ENCODE assay signal across 1 cellular context in the genomic region with DNA sequence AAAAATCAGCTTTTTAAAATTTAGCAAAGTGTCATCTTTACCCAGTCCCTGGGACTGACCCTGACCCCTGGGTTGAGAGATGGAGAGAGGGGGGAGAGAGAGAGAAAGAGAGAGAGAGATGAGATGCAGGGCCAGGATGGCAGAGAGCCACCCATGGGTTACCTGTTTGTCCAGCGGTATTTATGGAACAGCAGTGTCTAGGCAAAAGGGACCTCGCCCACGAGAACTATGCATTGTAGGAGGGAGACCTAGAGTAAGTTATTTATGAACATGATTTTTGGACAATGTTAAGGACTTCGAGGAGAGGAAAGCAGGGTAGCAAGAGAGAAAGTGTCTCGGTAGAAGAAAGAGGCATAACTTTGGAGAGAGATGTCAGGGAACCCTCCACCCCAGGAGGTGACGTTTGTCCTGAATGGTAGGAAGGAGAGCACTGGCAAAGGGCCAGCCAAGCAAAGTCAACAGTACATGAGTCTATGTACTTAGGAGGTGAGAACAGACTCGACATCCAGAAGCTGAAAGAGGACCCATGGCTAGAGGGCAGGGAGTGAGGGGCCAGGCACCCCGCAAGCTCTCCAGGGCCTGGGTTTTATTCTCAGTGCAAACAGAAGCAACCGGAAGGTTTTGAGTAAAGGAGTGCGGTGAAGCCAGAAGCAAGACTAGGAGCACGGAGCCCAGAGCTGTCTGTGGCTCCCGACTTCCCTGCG.
TF ChIP-seq lines count a peak whose summit lies in the region.

No MANE protein-coding gene starts in this region.

TF ChIP-seq in WTC11, 78 proteins besides CTCF, POLR2A, EP300 and RAD21 (continued from another document):
- TF ChIP-seq, protein P1, sequence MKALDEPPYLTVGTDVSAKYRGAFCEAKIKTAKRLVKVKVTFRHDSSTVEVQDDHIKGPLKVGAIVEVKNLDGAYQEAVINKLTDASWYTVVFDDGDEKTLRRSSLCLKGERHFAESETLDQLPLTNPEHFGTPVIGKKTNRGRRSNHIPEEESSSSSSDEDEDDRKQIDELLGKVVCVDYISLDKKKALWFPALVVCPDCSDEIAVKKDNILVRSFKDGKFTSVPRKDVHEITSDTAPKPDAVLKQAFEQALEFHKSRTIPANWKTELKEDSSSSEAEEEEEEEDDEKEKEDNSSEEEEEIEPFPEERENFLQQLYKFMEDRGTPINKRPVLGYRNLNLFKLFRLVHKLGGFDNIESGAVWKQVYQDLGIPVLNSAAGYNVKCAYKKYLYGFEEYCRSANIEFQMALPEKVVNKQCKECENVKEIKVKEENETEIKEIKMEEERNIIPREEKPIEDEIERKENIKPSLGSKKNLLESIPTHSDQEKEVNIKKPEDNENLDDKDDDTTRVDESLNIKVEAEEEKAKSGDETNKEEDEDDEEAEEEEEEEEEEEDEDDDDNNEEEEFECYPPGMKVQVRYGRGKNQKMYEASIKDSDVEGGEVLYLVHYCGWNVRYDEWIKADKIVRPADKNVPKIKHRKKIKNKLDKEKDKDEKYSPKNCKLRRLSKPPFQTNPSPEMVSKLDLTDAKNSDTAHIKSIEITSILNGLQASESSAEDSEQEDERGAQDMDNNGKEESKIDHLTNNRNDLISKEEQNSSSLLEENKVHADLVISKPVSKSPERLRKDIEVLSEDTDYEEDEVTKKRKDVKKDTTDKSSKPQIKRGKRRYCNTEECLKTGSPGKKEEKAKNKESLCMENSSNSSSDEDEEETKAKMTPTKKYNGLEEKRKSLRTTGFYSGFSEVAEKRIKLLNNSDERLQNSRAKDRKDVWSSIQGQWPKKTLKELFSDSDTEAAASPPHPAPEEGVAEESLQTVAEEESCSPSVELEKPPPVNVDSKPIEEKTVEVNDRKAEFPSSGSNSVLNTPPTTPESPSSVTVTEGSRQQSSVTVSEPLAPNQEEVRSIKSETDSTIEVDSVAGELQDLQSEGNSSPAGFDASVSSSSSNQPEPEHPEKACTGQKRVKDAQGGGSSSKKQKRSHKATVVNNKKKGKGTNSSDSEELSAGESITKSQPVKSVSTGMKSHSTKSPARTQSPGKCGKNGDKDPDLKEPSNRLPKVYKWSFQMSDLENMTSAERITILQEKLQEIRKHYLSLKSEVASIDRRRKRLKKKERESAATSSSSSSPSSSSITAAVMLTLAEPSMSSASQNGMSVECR (CRISPR knock-in tag; IDR thresholded peaks at IDR 0.05; ENCODE audit: borderline replicate concordance): no peak
- TF ChIP-seq, protein P2, sequence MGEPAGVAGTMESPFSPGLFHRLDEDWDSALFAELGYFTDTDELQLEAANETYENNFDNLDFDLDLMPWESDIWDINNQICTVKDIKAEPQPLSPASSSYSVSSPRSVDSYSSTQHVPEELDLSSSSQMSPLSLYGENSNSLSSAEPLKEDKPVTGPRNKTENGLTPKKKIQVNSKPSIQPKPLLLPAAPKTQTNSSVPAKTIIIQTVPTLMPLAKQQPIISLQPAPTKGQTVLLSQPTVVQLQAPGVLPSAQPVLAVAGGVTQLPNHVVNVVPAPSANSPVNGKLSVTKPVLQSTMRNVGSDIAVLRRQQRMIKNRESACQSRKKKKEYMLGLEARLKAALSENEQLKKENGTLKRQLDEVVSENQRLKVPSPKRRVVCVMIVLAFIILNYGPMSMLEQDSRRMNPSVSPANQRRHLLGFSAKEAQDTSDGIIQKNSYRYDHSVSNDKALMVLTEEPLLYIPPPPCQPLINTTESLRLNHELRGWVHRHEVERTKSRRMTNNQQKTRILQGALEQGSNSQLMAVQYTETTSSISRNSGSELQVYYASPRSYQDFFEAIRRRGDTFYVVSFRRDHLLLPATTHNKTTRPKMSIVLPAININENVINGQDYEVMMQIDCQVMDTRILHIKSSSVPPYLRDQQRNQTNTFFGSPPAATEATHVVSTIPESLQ (CRISPR knock-in tag; IDR thresholded peaks at IDR 0.05): no peak
- TF ChIP-seq KAT7 (CRISPR knock-in tag; IDR thresholded peaks at IDR 0.05; ENCODE audit: borderline replicate concordance) (no peak), NR1H2 (CRISPR knock-in tag; IDR thresholded peaks at IDR 0.05) (no peak), FOXJ3 (CRISPR knock-in tag; IDR thresholded peaks at IDR 0.05; ENCODE audit: borderline replicate concordance) (no peak), NFYB (CRISPR knock-in tag; conservative IDR thresholded peaks at IDR 0.05; ENCODE audit: low read depth) (no peak)
- TF ChIP-seq, protein P3, sequence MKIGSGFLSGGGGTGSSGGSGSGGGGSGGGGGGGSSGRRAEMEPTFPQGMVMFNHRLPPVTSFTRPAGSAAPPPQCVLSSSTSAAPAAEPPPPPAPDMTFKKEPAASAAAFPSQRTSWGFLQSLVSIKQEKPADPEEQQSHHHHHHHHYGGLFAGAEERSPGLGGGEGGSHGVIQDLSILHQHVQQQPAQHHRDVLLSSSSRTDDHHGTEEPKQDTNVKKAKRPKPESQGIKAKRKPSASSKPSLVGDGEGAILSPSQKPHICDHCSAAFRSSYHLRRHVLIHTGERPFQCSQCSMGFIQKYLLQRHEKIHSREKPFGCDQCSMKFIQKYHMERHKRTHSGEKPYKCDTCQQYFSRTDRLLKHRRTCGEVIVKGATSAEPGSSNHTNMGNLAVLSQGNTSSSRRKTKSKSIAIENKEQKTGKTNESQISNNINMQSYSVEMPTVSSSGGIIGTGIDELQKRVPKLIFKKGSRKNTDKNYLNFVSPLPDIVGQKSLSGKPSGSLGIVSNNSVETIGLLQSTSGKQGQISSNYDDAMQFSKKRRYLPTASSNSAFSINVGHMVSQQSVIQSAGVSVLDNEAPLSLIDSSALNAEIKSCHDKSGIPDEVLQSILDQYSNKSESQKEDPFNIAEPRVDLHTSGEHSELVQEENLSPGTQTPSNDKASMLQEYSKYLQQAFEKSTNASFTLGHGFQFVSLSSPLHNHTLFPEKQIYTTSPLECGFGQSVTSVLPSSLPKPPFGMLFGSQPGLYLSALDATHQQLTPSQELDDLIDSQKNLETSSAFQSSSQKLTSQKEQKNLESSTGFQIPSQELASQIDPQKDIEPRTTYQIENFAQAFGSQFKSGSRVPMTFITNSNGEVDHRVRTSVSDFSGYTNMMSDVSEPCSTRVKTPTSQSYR (CRISPR knock-in tag; IDR thresholded peaks at IDR 0.05): no peak
- TF ChIP-seq, protein P4, sequence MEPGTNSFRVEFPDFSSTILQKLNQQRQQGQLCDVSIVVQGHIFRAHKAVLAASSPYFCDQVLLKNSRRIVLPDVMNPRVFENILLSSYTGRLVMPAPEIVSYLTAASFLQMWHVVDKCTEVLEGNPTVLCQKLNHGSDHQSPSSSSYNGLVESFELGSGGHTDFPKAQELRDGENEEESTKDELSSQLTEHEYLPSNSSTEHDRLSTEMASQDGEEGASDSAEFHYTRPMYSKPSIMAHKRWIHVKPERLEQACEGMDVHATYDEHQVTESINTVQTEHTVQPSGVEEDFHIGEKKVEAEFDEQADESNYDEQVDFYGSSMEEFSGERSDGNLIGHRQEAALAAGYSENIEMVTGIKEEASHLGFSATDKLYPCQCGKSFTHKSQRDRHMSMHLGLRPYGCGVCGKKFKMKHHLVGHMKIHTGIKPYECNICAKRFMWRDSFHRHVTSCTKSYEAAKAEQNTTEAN (CRISPR knock-in tag; IDR thresholded peaks at IDR 0.05): no peak
- TF ChIP-seq, protein P5, sequence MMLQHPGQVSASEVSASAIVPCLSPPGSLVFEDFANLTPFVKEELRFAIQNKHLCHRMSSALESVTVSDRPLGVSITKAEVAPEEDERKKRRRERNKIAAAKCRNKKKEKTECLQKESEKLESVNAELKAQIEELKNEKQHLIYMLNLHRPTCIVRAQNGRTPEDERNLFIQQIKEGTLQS (CRISPR knock-in tag; conservative IDR thresholded peaks at IDR 0.05): no peak
- TF ChIP-seq, protein P6, sequence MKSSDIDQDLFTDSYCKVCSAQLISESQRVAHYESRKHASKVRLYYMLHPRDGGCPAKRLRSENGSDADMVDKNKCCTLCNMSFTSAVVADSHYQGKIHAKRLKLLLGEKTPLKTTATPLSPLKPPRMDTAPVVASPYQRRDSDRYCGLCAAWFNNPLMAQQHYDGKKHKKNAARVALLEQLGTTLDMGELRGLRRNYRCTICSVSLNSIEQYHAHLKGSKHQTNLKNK (CRISPR knock-in tag; IDR thresholded peaks at IDR 0.05): no peak
- TF ChIP-seq, protein P7, sequence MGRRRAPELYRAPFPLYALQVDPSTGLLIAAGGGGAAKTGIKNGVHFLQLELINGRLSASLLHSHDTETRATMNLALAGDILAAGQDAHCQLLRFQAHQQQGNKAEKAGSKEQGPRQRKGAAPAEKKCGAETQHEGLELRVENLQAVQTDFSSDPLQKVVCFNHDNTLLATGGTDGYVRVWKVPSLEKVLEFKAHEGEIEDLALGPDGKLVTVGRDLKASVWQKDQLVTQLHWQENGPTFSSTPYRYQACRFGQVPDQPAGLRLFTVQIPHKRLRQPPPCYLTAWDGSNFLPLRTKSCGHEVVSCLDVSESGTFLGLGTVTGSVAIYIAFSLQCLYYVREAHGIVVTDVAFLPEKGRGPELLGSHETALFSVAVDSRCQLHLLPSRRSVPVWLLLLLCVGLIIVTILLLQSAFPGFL (CRISPR knock-in tag; IDR thresholded peaks at IDR 0.05; ENCODE audit: borderline replicate concordance): no peak
- TF ChIP-seq, protein P8, sequence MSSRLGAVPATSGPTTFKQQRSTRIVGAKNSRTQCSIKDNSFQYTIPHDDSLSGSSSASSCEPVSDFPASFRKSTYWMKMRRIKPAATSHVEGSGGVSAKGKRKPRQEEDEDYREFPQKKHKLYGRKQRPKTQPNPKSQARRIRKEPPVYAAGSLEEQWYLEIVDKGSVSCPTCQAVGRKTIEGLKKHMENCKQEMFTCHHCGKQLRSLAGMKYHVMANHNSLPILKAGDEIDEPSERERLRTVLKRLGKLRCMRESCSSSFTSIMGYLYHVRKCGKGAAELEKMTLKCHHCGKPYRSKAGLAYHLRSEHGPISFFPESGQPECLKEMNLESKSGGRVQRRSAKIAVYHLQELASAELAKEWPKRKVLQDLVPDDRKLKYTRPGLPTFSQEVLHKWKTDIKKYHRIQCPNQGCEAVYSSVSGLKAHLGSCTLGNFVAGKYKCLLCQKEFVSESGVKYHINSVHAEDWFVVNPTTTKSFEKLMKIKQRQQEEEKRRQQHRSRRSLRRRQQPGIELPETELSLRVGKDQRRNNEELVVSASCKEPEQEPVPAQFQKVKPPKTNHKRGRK (CRISPR knock-in tag; IDR thresholded peaks at IDR 0.05; ENCODE audit: borderline replicate concordance): no peak
- TF ChIP-seq, protein P9, sequence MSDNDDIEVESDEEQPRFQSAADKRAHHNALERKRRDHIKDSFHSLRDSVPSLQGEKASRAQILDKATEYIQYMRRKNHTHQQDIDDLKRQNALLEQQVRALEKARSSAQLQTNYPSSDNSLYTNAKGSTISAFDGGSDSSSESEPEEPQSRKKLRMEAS (CRISPR knock-in tag; IDR thresholded peaks at IDR 0.05): no peak
- TF ChIP-seq, protein P10, sequence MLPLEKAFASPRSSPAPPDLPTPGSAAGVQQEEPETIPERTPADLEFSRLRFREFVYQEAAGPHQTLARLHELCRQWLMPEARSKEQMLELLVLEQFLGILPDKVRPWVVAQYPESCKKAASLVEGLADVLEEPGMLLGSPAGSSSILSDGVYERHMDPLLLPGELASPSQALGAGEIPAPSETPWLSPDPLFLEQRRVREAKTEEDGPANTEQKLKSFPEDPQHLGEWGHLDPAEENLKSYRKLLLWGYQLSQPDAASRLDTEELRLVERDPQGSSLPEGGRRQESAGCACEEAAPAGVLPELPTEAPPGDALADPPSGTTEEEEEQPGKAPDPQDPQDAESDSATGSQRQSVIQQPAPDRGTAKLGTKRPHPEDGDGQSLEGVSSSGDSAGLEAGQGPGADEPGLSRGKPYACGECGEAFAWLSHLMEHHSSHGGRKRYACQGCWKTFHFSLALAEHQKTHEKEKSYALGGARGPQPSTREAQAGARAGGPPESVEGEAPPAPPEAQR (CRISPR knock-in tag; IDR thresholded peaks at IDR 0.05): no peak
